Comparison of ENCODE assay signal across 10 cellular contexts in the genomic region with DNA sequence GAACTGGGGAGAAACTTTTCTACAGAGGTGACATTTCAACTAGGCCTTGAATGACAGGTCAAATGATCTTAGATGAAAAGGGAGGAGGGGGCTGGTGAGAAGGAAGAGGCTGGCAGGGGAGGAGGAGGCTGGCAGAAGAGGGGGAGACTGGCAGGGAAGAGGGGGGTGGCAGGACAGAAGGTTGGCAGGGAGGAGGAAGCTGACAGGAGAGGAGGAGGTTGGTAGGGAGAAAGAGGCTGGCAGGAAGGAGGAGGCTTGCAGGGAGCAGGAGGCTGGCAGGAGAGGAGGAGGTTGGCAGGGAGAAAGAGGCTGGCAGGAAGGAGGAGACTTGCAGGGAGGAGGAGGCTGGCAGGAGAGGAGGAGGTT.
DNase-seq lines count a peak whose midpoint lies in the region; ATAC-seq and TF ChIP-seq lines count a peak whose summit lies in the region.
"Had no signal": no experiment of that assay in that cellular context is flagged by ENCODE, and none has a peak within 500 bp of the region (broad histone marks: within the 10 kb centered on the region; RNA-seq: fewer than 3 reads in every experiment).

No MANE protein-coding gene starts in this region.

- H3K4me3 ChIP-seq in iPS-20b (ENCODE audit: low read length) (peak overlapping the region; percentile 68; the same call in 1 of the 2 replicates), suprapubic skin (peak overlapping the region; percentile 41)

- H3K27ac ChIP-seq in iPS-20b (ENCODE audit: low read length) (no peak overlapping the region), suprapubic skin (no peak overlapping the region)
- H3K27ac ChIP-seq: gastrocnemius medialis had no signal

- H3K27ac Mint-ChIP-seq in activated T-cell treated with anti-CD3 and anti-CD28 coated beads, Interleukin-2, amount 50 U/mL, for 72 hours: peak overlapping the region; percentile 63
- no peak overlapping the region for H3K27ac Mint-ChIP-seq in activated T-helper 2 cell treated with anti-CD3 and anti-CD28 coated beads, Interferon-gamma antibody, Interleukin-2, Interleukin-4, amounts not matched to agents 10 μg/mL and 5 μg/mL and 100 μg/mL, durations not matched to agents 14 hours and 24 hours and 36 hours

- peaks cover 2% of the 10 kb centered on the region; the same call in 1 of the 2 replicates for H3K4me1 ChIP-seq in iPS-20b (ENCODE audit: insufficient read depth, low read length)
- H3K4me1 ChIP-seq in suprapubic skin: peaks cover 13% of the 10 kb centered on the region
- H3K4me1 ChIP-seq: gastrocnemius medialis had no signal

- no peak for TF ChIP-seq CTCF in suprapubic skin (IDR thresholded peaks at IDR 0.05)

- peaks cover 17% of the 10 kb centered on the region for H3K4me1 Mint-ChIP-seq in activated T-cell treated with anti-CD3 and anti-CD28 coated beads, Interleukin-2, amount 50 U/mL, for 72 hours (ENCODE audit: low read depth)
- peaks cover 16% of the 10 kb centered on the region for H3K4me1 Mint-ChIP-seq in activated T-helper 2 cell treated with anti-CD3 and anti-CD28 coated beads, Interferon-gamma antibody, Interleukin-2, Interleukin-4, amounts not matched to agents 10 μg/mL and 5 μg/mL and 100 μg/mL, durations not matched to agents 14 hours and 24 hours and 36 hours (ENCODE audit: low read depth)

- no peak for DNase-seq in activated T-cell treated with anti-CD3 and anti-CD28 coated beads, Interleukin-2, amount 50 U/mL, for 72 hours
- DNase-seq in activated T-cell treated with anti-CD3 and anti-CD28 coated beads for 4 hours (no peak), suprapubic skin (ENCODE audit: low spot score in 2 of 2) (no peak), OCI-M1 (lab: John Stamatoyannopoulos, UW) (no peak), SKM-1 (lab: John Stamatoyannopoulos, UW; ENCODE audit: unreplicated experiment) (no peak)
- DNase-seq in activated T-helper 2 cell treated with anti-CD3 and anti-CD28 coated beads, Interferon-gamma antibody, Interleukin-2, Interleukin-4, amounts not matched to agents 10 μg/mL and 5 μg/mL and 100 μg/mL, durations not matched to agents 14 hours and 24 hours and 36 hours (ENCODE audit: low spot score): no peak
- DNase-seq: AML-193, gastrocnemius medialis had no signal

- H3K9me3 ChIP-seq in iPS-20b (ENCODE audit: insufficient read depth, low read depth, low read length) (peaks cover 9% of the 10 kb centered on the region; the same call in 1 of the 2 replicates), suprapubic skin (no peaks in the 10 kb centered on the region)
- H3K9me3 ChIP-seq: gastrocnemius medialis had no signal

- no peak for ATAC-seq in activated T-cell treated with anti-CD3 and anti-CD28 coated beads, Interleukin-2, amount 50 U/mL, for 72 hours (replicated peaks in 1 of 2)
- no peak for ATAC-seq in HG02588 (IDR thresholded peaks at IDR 0.05; ENCODE audit: unreplicated experiment)
- ATAC-seq: gastrocnemius medialis had no signal

- H3K36me3 ChIP-seq in iPS-20b (ENCODE audit: insufficient read depth, low read depth, low read length): no peaks in the 10 kb centered on the region
- H3K36me3 ChIP-seq in suprapubic skin: no peaks in the 10 kb centered on the region
- H3K36me3 ChIP-seq: gastrocnemius medialis had no signal

- H3K9me3 Mint-ChIP-seq in activated T-cell treated with anti-CD3 and anti-CD28 coated beads, Interleukin-2, amount 50 U/mL, for 72 hours: no peaks in the 10 kb centered on the region
- H3K9me3 Mint-ChIP-seq in activated T-helper 2 cell treated with anti-CD3 and anti-CD28 coated beads, Interferon-gamma antibody, Interleukin-2, Interleukin-4, amounts not matched to agents 10 μg/mL and 5 μg/mL and 100 μg/mL, durations not matched to agents 14 hours and 24 hours and 36 hours: no peaks in the 10 kb centered on the region

- TF ChIP-seq EP300 in suprapubic skin (IDR thresholded peaks at IDR 0.05): no peak

- peaks cover 0 to 4% of the 10 kb centered on the region in 2 donors for H3K36me3 Mint-ChIP-seq in activated T-cell treated with anti-CD3 and anti-CD28 coated beads, Interleukin-2, amount 50 U/mL, for 72 hours (ENCODE audit: insufficient read depth in 2 of 2)
- H3K36me3 Mint-ChIP-seq in activated T-helper 2 cell treated with anti-CD3 and anti-CD28 coated beads, Interferon-gamma antibody, Interleukin-2, Interleukin-4, amounts not matched to agents 10 μg/mL and 5 μg/mL and 100 μg/mL, durations not matched to agents 14 hours and 24 hours and 36 hours (ENCODE audit: low read depth): no peaks in the 10 kb centered on the region

- TF ChIP-seq POLR2A in suprapubic skin (IDR thresholded peaks at IDR 0.05): no peak

- H3K27me3 ChIP-seq in iPS-20b (ENCODE audit: insufficient read depth, low read length) (peaks cover 90% of the 10 kb centered on the region), suprapubic skin (peaks cover 6% of the 10 kb centered on the region)

- no peak overlapping the region for H3K9ac ChIP-seq in iPS-20b (ENCODE audit: low read depth, low read length)

- intact Hi-C loops in activated T-helper 2 cell treated with anti-CD3 and anti-CD28 coated beads, Interferon-gamma antibody, Interleukin-2, Interleukin-4, amounts not matched to agents 10 μg/mL and 5 μg/mL and 100 μg/mL, durations not matched to agents 14 hours and 24 hours and 36 hours (cut with micrococcal nuclease): no loop called here

- H3K4me3 Mint-ChIP-seq in activated T-cell treated with anti-CD3 and anti-CD28 coated beads, Interleukin-2, amount 50 U/mL, for 72 hours: peak overlapping the region; percentile 87
- H3K4me3 Mint-ChIP-seq in activated T-helper 2 cell treated with anti-CD3 and anti-CD28 coated beads, Interferon-gamma antibody, Interleukin-2, Interleukin-4, amounts not matched to agents 10 μg/mL and 5 μg/mL and 100 μg/mL, durations not matched to agents 14 hours and 24 hours and 36 hours (ENCODE audit: low read depth): peak overlapping the region; percentile 57

- peaks cover 22% of the 10 kb centered on the region for H3K27me3 Mint-ChIP-seq in activated T-cell treated with anti-CD3 and anti-CD28 coated beads, Interleukin-2, amount 50 U/mL, for 72 hours (ENCODE audit: low read depth)
- peaks cover 24% of the 10 kb centered on the region for H3K27me3 Mint-ChIP-seq in activated T-helper 2 cell treated with anti-CD3 and anti-CD28 coated beads, Interferon-gamma antibody, Interleukin-2, Interleukin-4, amounts not matched to agents 10 μg/mL and 5 μg/mL and 100 μg/mL, durations not matched to agents 14 hours and 24 hours and 36 hours (ENCODE audit: low read depth)
